ENCODE assay signal across 8 cellular contexts in genomic region chr12:11719678-11720099, GRCh38.
A peak's percentile ranks its signal among the peaks of the same experiment; 100 is the strongest.
DNase-seq lines count a peak whose midpoint lies in the region; ATAC-seq lines count a peak whose summit lies in the region.

No MANE protein-coding gene starts in this region.

- no peaks in the 10 kb centered on the region for H3K27me3 Mint-ChIP-seq in activated naive CD8-positive, alpha-beta T cell treated with anti-CD3 and anti-CD28 coated beads for 36 hours

- peaks cover 15% of the 10 kb centered on the region for H3K4me1 Mint-ChIP-seq in activated naive CD8-positive, alpha-beta T cell treated with anti-CD3 and anti-CD28 coated beads for 36 hours

- ATAC-seq in left ventricle myocardium superior, result peak; percentile 72

- DNase-seq in Ammon's horn (ENCODE audit: low spot score) (peak; percentile 79), NCI-H226 (peak; percentile 91), left ventricle myocardium superior (peak; percentile 42), NCI-H748 treated with DMSO at 0.1 percent for 48 hours (lab: John Stamatoyannopoulos, UW) (no peak), OCI-M2 (lab: John Stamatoyannopoulos, UW; ENCODE audit: unreplicated experiment) (no peak)
- peak; percentile 46 for DNase-seq in activated naive CD8-positive, alpha-beta T cell treated with anti-CD3 and anti-CD28 coated beads for 36 hours
- peak; percentile 64 for DNase-seq in stimulated activated CD4-positive, alpha-beta T cell treated with anti-CD3 and anti-CD28 coated beads, Interleukin-15, amount 100 ng/mL, for 24 hours
- no peak for DNase-seq in central memory CD4-positive, alpha-beta T cell

- intact Hi-C loops in left ventricle myocardium superior (cut with micrococcal nuclease), result no loop called here

- H3K4me3 Mint-ChIP-seq in activated naive CD8-positive, alpha-beta T cell treated with anti-CD3 and anti-CD28 coated beads for 36 hours, result peak overlapping the region; percentile 16

- peak overlapping the region; percentile 57 for H3K27ac Mint-ChIP-seq in activated naive CD8-positive, alpha-beta T cell treated with anti-CD3 and anti-CD28 coated beads for 36 hours

- peaks cover 3% of the 10 kb centered on the region for H3K9me3 Mint-ChIP-seq in activated naive CD8-positive, alpha-beta T cell treated with anti-CD3 and anti-CD28 coated beads for 36 hours

- H3K36me3 Mint-ChIP-seq in activated naive CD8-positive, alpha-beta T cell treated with anti-CD3 and anti-CD28 coated beads for 36 hours, result peaks cover 14% of the 10 kb centered on the region

Comparison
In these comparisons a context has a peak if more than half of its experiments do, and no peak if none do; other contexts are left out.
1. DNase-seq: peak in Ammon's horn (single experiment), NCI-H226 (single experiment), activated naive CD8-positive, alpha-beta T cell treated with anti-CD3 and anti-CD28 coated beads for 36 hours (single experiment), left ventricle myocardium superior (single experiment) and stimulated activated CD4-positive, alpha-beta T cell treated with anti-CD3 and anti-CD28 coated beads, Interleukin-15, amount 100 ng/mL, for 24 hours (single experiment); none in central memory CD4-positive, alpha-beta T cell (single experiment), NCI-H748 treated with DMSO at 0.1 percent for 48 hours (single experiment) and OCI-M2 (single experiment).